23 cellular contexts compared by ENCODE assay signal in the genomic region with DNA sequence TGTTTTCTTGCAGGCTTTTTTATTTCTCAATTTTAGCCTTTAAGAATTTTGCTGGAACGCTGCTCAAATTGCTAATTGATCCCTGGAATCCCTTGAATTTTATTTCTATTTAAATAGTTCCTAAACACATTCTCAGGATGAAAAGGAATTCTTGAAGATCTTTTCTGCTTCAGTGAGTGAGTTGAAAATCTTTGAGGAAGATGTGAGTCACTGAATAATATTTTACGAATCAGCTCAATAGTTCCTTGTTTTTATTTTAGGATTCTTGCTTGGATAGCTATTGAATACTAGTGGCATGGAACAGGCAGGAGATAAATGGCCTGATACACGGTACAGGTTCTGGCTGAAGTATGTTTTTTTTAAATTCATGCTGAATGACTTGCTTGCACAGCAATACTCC.
"Had no signal": no experiment of that assay in that cellular context is flagged by ENCODE, and none has a peak within 500 bp of the region (broad histone marks: within the 10 kb centered on the region; RNA-seq: fewer than 3 reads in every experiment).

No MANE protein-coding gene starts in this region.

- DNase-seq: activated CD4-positive, alpha-beta T cell treated with anti-CD3 and anti-CD28 coated beads, Interleukin-2, amount 50 U/mL, for 4 hours; activated CD8-positive, alpha-beta memory T cell treated with anti-CD3 and anti-CD28 coated beads for 24 hours; activated CD8-positive, alpha-beta memory T cell treated with anti-CD3 and anti-CD28 coated beads, Interleukin-2, amount 50 U/mL, for 4 hours; activated naive CD4-positive, alpha-beta T cell; activated naive CD8-positive, alpha-beta T cell treated with anti-CD3 and anti-CD28 coated beads for 36 hours; activated T-cell treated with anti-CD3 and anti-CD28 coated beads, Interleukin-2, amount 50 U/mL, for 24 hours; cerebellar nuclear complex; heart left ventricle; left lung; naive thymus-derived CD8-positive, alpha-beta T cell; ovary; psoas muscle; right cardiac atrium; stimulated activated CD4-positive, alpha-beta T cell treated with anti-CD3 and anti-CD28 coated beads, Interleukin-12 subunit alpha, Interleukin-12 subunit beta, amount 100 ng/mL, for 4 hours; stimulated activated CD4-positive, alpha-beta T cell treated with anti-CD3 and anti-CD28 coated beads, Interleukin-4, amount 100 ng/mL, for 4 hours; substantia nigra; T-helper 2 cell; tibial artery had no signal

- H3K4me3 Mint-ChIP-seq: activated naive CD8-positive, alpha-beta T cell treated with anti-CD3 and anti-CD28 coated beads for 36 hours; activated T-cell treated with anti-CD3 and anti-CD28 coated beads, Interleukin-2, amount 50 U/mL, for 24 hours; mesothelial cell of epicardium; naive thymus-derived CD8-positive, alpha-beta T cell; stimulated activated naive CD8-positive, alpha-beta T cell treated with anti-CD3 and anti-CD28 coated beads, Interleukin-15, Interleukin-2, amounts not matched to agents 100 ng/mL and 50 ng/mL, for 24 hours had no signal

- H3K27me3 ChIP-seq: heart left ventricle, left lung, neutrophil, ovary, tibial artery had no signal

- H3K27ac Mint-ChIP-seq: activated naive CD8-positive, alpha-beta T cell treated with anti-CD3 and anti-CD28 coated beads for 36 hours; activated T-cell treated with anti-CD3 and anti-CD28 coated beads, Interleukin-2, amount 50 U/mL, for 24 hours; activated T-helper 2 cell treated with anti-CD3 and anti-CD28 coated beads, Interferon-gamma antibody, Interleukin-2, Interleukin-4, amounts not matched to agents 10 μg/mL and 5 μg/mL and 100 μg/mL, durations not matched to agents 14 hours and 24 hours and 36 hours; mesothelial cell of epicardium; naive thymus-derived CD8-positive, alpha-beta T cell; stimulated activated naive CD8-positive, alpha-beta T cell treated with anti-CD3 and anti-CD28 coated beads, Interleukin-15, Interleukin-2, amounts not matched to agents 100 ng/mL and 50 ng/mL, for 24 hours had no signal

- H3K27ac ChIP-seq: coronary artery, heart left ventricle, left lung, neutrophil, ovary, psoas muscle, tibial artery had no signal

- H3K27me3 Mint-ChIP-seq: activated T-cell treated with anti-CD3 and anti-CD28 coated beads, Interleukin-2, amount 50 U/mL, for 24 hours had no signal

- H3K9me3 ChIP-seq: heart left ventricle, left lung, neutrophil, ovary, psoas muscle, tibial artery had no signal

- H3K9me3 Mint-ChIP-seq: activated naive CD8-positive, alpha-beta T cell treated with anti-CD3 and anti-CD28 coated beads for 36 hours; activated T-cell treated with anti-CD3 and anti-CD28 coated beads, Interleukin-2, amount 50 U/mL, for 24 hours; activated T-helper 2 cell treated with anti-CD3 and anti-CD28 coated beads, Interferon-gamma antibody, Interleukin-2, Interleukin-4, amounts not matched to agents 10 μg/mL and 5 μg/mL and 100 μg/mL, durations not matched to agents 14 hours and 24 hours and 36 hours; mesothelial cell of epicardium; stimulated activated naive CD8-positive, alpha-beta T cell treated with anti-CD3 and anti-CD28 coated beads, Interleukin-15, Interleukin-2, amounts not matched to agents 100 ng/mL and 50 ng/mL, for 24 hours had no signal

- H3K4me1 ChIP-seq: heart left ventricle, left lung, psoas muscle, tibial artery had no signal

- ATAC-seq: heart left ventricle; left lung; naive thymus-derived CD8-positive, alpha-beta T cell; psoas muscle; right cardiac atrium had no signal

- H3K36me3 Mint-ChIP-seq: activated naive CD8-positive, alpha-beta T cell treated with anti-CD3 and anti-CD28 coated beads for 36 hours; mesothelial cell of epicardium; naive thymus-derived CD8-positive, alpha-beta T cell had no signal

- H3K4me3 ChIP-seq: coronary artery, left lung, ovary, psoas muscle, tibial artery had no signal

- H3K36me3 ChIP-seq: heart left ventricle, left lung, neutrophil, ovary, tibial artery had no signal

- H3K4me1 Mint-ChIP-seq: activated naive CD8-positive, alpha-beta T cell treated with anti-CD3 and anti-CD28 coated beads for 36 hours; mesothelial cell of epicardium; naive thymus-derived CD8-positive, alpha-beta T cell had no signal
